Comparison of ENCODE assay signal across 9 cellular contexts in the genomic region with DNA sequence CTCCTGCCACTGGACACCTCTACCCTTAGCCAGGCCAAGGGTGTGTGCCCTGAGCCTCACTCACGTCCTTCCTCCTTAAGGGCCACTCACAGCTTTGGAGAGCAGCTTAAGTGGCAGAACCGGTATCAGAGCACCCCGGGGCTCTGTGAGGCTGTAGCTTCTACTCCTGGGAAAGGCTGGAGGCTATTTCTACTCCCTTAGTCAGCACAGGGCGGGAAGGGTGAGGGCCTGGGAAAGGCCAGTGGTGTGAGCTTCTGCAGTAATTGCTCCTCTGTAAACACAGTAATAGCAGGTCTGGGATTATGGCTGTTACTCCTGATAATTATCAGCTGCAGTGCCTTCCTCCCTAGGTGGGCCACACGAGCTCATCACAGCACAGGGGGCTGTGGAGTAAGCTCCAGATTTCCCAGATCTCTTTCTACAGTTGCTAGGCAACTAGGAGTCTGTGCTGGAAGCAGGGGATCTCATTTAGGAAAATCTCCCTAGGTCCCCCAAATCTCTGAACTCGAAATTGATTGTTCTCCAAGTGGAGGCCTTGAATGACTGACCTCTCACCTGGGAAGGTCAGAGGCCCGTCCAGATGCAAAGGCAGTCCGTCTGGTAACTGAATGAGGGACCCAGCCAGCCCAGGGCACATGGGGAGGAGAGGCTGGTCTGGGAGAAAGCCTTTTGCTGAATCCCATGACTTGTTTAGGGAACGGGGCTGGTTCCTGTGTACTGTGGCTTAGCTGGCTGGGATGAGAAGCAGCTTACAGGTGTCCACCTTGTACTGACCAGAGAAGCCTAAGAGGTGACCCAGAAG. TPM values are rescaled to one million over a fixed set of nuclear protein-coding genes. Genes with fewer than 3 reads are reported as not detected.
DNase-seq lines count a peak whose midpoint lies in the region; ATAC-seq, FAIRE-seq and TF ChIP-seq lines count a peak whose summit lies in the region.
"Had no signal": no experiment of that assay in that cellular context is flagged by ENCODE, and none has a peak within 500 bp of the region (broad histone marks: within the 10 kb centered on the region; RNA-seq: fewer than 3 reads in every experiment).

No MANE protein-coding gene starts in this region.

- no peaks in the 10 kb centered on the region for H3K9me2 ChIP-seq in neural cell (ENCODE audit: insufficient read depth, low read length)

- H3K27me3 ChIP-seq in mammary epithelial cell (ENCODE audit: insufficient read depth, low read length) (no peaks in the 10 kb centered on the region), neural cell (ENCODE audit: insufficient read depth, low read depth, low read length) (no peaks in the 10 kb centered on the region), SJCRH30 (no peaks in the 10 kb centered on the region)

- intact Hi-C loops in mammary epithelial cell (cut with micrococcal nuclease), result loop anchor here (1.0 to 2.0 kb wide), 2 partner anchors 17 to 19 kb away; no protein-coding TSS in a partner anchor
- intact Hi-C loops in kidney (cut with DNase I), result no loop called here

- TF ChIP-seq CTCF in mammary epithelial cell (conservative IDR thresholded peaks at IDR 0.05 in 1 of 2, IDR thresholded peaks at IDR 0.05 in 1 of 2; ENCODE audit: extremely low read depth in 1 of 2, insufficient read depth in 1 of 2, low read depth in 1 of 2, low read length in 2 of 2) (no peak), neural cell (IDR thresholded peaks at IDR 0.05; ENCODE audit: poor library complexity, severe bottlenecking) (no peak), kidney (IDR thresholded peaks at IDR 0.05; ENCODE audit: borderline replicate concordance, extremely low read depth, insufficient read depth) (no peak)

- TF ChIP-seq EP300 in neural cell (conservative IDR thresholded peaks at IDR 0.05; ENCODE audit: poor library complexity, severe bottlenecking), result peak; percentile 46

- no peak overlapping the region for H3K4me3 ChIP-seq in mammary epithelial cell (replicated peaks in 1 of 3; ENCODE audit: insufficient read depth in 1 of 3, low read depth in 2 of 3, low read length in 3 of 3)
- H3K4me3 ChIP-seq in neural cell (ENCODE audit: low read length), result peak overlapping the region; percentile 43
- H3K4me3 ChIP-seq in SJCRH30, result no peak overlapping the region
- H3K4me3 ChIP-seq in kidney (ENCODE audit: low read length in 2 of 2), result no peak overlapping the region

- H3K79me2 ChIP-seq in mammary epithelial cell (ENCODE audit: insufficient read depth, low read length) (no peaks in the 10 kb centered on the region), neural cell (replicated peaks; ENCODE audit: insufficient read depth, low read length) (no peaks in the 10 kb centered on the region)

- H2AFZ ChIP-seq in mammary epithelial cell (ENCODE audit: low read depth, low read length) (peak overlapping the region; percentile 4), neural cell (ENCODE audit: low read depth, low read length) (no peak overlapping the region)

- H4K20me1 ChIP-seq in mammary epithelial cell (ENCODE audit: insufficient read depth, low read length), result no peaks in the 10 kb centered on the region
- H4K20me1 ChIP-seq in neural cell (ENCODE audit: insufficient read depth), result no peaks in the 10 kb centered on the region

- no peaks in the 10 kb centered on the region for H3K36me3 ChIP-seq in mammary epithelial cell (ENCODE audit: insufficient read depth, low read length)
- H3K36me3 ChIP-seq in neural cell (ENCODE audit: insufficient read depth, low read length), result no peaks in the 10 kb centered on the region
- no peaks in the 10 kb centered on the region for H3K36me3 ChIP-seq in SJCRH30
- H3K36me3 ChIP-seq in kidney (ENCODE audit: control insufficient read depth in 1 of 2, insufficient read depth in 2 of 2, low read length in 2 of 2), result no peaks in the 10 kb centered on the region

- no peak for FAIRE-seq in kidney (lab: Jason Lieb, UNC)

- 54% methylated on average over 9 of the region's 9 CpGs for WGBS in mammary epithelial cell (ENCODE audit: low coverage, missing lambda C conversion rate)

- ATAC-seq in HG02852 (IDR thresholded peaks at IDR 0.05; ENCODE audit: unreplicated experiment) (no peak), GM18868 (IDR thresholded peaks at IDR 0.05; ENCODE audit: unreplicated experiment) (no peak)

- no peak for TF ChIP-seq RAD21 in neural cell (conservative IDR thresholded peaks at IDR 0.05)

- H3K27ac ChIP-seq in mammary epithelial cell (ENCODE audit: insufficient read depth, low read depth, low read length), result peak overlapping the region; percentile 62
- peak overlapping the region; percentile 66 for H3K27ac ChIP-seq in neural cell (ENCODE audit: low read length)
- no peak overlapping the region for H3K27ac ChIP-seq in SJCRH30
- no peak overlapping the region for H3K27ac ChIP-seq in kidney (ENCODE audit: low read depth in 2 of 2, low read length in 2 of 2)

- CTCF ChIA-PET in mammary epithelial cell (lab: Charles Lee; ENCODE audit: low non-redundant PET), result interaction anchor here (0.6 kb wide), 1 partner anchor 96 kb away, joined by 3 read pairs; no protein-coding TSS in a partner anchor

- peak overlapping the region; percentile 24 for H3K4me2 ChIP-seq in mammary epithelial cell (ENCODE audit: insufficient read depth, low read depth, low read length)
- no peak overlapping the region for H3K4me2 ChIP-seq in neural cell (ENCODE audit: low read length)

- peaks cover 8% of the 10 kb centered on the region for H3F3A ChIP-seq in neural cell (ENCODE audit: insufficient read depth, low read length, poor library complexity, severe bottlenecking)

- H3K4me1 ChIP-seq in mammary epithelial cell (ENCODE audit: insufficient read depth, low read length), result peaks cover 62% of the 10 kb centered on the region
- H3K4me1 ChIP-seq in SJCRH30, result peaks cover 13% of the 10 kb centered on the region
- peaks cover 2% of the 10 kb centered on the region in 2 donors for H3K4me1 ChIP-seq in kidney (ENCODE audit: control insufficient read depth in 1 of 2, insufficient read depth in 1 of 2, low read depth in 1 of 2, low read length in 2 of 2)

- no TSS peak for BruUV-seq in mammary epithelial cell (replicated peaks; lab: Mats Ljungman, UMichigan)

- H3K9ac ChIP-seq in mammary epithelial cell (ENCODE audit: insufficient read depth, low read length), result peak overlapping the region; percentile 23
- peak overlapping the region; percentile 46 for H3K9ac ChIP-seq in neural cell (ENCODE audit: low read length)
- no peak overlapping the region for H3K9ac ChIP-seq in kidney (ENCODE audit: low read length in 2 of 2)

- H3K9me3 ChIP-seq in mammary epithelial cell (replicated peaks; ENCODE audit: insufficient read depth, low read length) (peaks cover 6% of the 10 kb centered on the region), neural cell (ENCODE audit: low read length) (no peaks in the 10 kb centered on the region), SJCRH30 (replicated peaks) (no peaks in the 10 kb centered on the region), kidney (ENCODE audit: control insufficient read depth in 1 of 2, low read length in 2 of 2) (no peaks in the 10 kb centered on the region)

- peak; percentile 82 for DNase-seq in DMS53 treated with DMSO at 0.1 percent for 48 hours (lab: John Stamatoyannopoulos, UW; ENCODE audit: unreplicated experiment)
- peak; percentile 26 for DNase-seq in NCI-H1105 (lab: John Stamatoyannopoulos, UW)
- peak; percentile 96 for DNase-seq in mammary epithelial cell
- no peak for DNase-seq in SJCRH30
- DNase-seq in kidney, result no peak
- DNase-seq: GDM1 had no signal

- dilution Hi-C loops in mammary epithelial cell (cut with HindIII; ENCODE audit: low sequenced_read_pairs), result no loop called here

- in situ Hi-C loops in mammary epithelial cell (cut with MboI; ENCODE audit: low sequenced_read_pairs in 2 of 2), result no loop called here

TF ChIP-seq in neural cell, 6 proteins besides CTCF, POLR2A, EP300 and RAD21:
- TF ChIP-seq, protein P1, sequence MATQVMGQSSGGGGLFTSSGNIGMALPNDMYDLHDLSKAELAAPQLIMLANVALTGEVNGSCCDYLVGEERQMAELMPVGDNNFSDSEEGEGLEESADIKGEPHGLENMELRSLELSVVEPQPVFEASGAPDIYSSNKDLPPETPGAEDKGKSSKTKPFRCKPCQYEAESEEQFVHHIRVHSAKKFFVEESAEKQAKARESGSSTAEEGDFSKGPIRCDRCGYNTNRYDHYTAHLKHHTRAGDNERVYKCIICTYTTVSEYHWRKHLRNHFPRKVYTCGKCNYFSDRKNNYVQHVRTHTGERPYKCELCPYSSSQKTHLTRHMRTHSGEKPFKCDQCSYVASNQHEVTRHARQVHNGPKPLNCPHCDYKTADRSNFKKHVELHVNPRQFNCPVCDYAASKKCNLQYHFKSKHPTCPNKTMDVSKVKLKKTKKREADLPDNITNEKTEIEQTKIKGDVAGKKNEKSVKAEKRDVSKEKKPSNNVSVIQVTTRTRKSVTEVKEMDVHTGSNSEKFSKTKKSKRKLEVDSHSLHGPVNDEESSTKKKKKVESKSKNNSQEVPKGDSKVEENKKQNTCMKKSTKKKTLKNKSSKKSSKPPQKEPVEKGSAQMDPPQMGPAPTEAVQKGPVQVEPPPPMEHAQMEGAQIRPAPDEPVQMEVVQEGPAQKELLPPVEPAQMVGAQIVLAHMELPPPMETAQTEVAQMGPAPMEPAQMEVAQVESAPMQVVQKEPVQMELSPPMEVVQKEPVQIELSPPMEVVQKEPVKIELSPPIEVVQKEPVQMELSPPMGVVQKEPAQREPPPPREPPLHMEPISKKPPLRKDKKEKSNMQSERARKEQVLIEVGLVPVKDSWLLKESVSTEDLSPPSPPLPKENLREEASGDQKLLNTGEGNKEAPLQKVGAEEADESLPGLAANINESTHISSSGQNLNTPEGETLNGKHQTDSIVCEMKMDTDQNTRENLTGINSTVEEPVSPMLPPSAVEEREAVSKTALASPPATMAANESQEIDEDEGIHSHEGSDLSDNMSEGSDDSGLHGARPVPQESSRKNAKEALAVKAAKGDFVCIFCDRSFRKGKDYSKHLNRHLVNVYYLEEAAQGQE (IDR thresholded peaks at IDR 0.05; ENCODE audit: borderline replicate concordance), result peak; percentile 85
- no peak for TF ChIP-seq EZH2 (IDR thresholded peaks at IDR 0.05; ENCODE audit: borderline replicate concordance, insufficient read depth, low read length, poor library complexity, severe bottlenecking)
- TF ChIP-seq POLR2AphosphoS5 (IDR thresholded peaks at IDR 0.05), result peak; percentile 84
- TF ChIP-seq TAF1 (IDR thresholded peaks at IDR 0.05; ENCODE audit: low read depth), result no peak
- no peak for TF ChIP-seq SMC3 (conservative IDR thresholded peaks at IDR 0.05; ENCODE audit: poor library complexity)
- TF ChIP-seq MXI1 (conservative IDR thresholded peaks at IDR 0.05; ENCODE audit: poor library complexity, severe bottlenecking), result no peak

RNA-seq across cellular contexts. Expression of a gene that starts 29.3 kb away (rescaled TPM):
- total RNA-seq in mammary epithelial cell, result 10 to 100 TPM; 16.3 to 37.5 TPM
- 21.0 TPM for polyA plus RNA-seq in mammary epithelial cell
- polyA minus RNA-seq in mammary epithelial cell, result 11.8 TPM
- polyA plus RNA-seq in neural cell, result 8.4 and 8.9 TPM in 2 replicates
- 17.7 and 22.2 TPM in 2 replicates for polyA minus RNA-seq in neural cell
- total RNA-seq in SJCRH30 (2014; rRNA removed; shearing (Covaris generic)), result 30.3 and 31.9 TPM in 2 replicates
- total RNA-seq in kidney, result 11.0 TPM
- polyA plus RNA-seq in kidney (ENCODE audit: insufficient read depth, low read depth, low replicate concordance), result 3.9 TPM

Comparison
In these comparisons a context has a peak if more than half of its experiments do, and no peak if none do; other contexts are left out.
1. DNase-seq: peak in DMS53 treated with DMSO at 0.1 percent for 48 hours (single experiment), NCI-H1105 (single experiment) and mammary epithelial cell (single experiment); none in SJCRH30 (0 of 2) and kidney (single experiment).
2. H3K27ac ChIP-seq: peak in mammary epithelial cell (single experiment) and neural cell (single experiment); none in SJCRH30 (single experiment) and kidney (0 of 2).
3. H3K9ac ChIP-seq: peak in mammary epithelial cell (single experiment) and neural cell (single experiment); none in kidney (0 of 2).